Comparison of ENCODE assay signal across 8 cellular contexts in the genomic region with DNA sequence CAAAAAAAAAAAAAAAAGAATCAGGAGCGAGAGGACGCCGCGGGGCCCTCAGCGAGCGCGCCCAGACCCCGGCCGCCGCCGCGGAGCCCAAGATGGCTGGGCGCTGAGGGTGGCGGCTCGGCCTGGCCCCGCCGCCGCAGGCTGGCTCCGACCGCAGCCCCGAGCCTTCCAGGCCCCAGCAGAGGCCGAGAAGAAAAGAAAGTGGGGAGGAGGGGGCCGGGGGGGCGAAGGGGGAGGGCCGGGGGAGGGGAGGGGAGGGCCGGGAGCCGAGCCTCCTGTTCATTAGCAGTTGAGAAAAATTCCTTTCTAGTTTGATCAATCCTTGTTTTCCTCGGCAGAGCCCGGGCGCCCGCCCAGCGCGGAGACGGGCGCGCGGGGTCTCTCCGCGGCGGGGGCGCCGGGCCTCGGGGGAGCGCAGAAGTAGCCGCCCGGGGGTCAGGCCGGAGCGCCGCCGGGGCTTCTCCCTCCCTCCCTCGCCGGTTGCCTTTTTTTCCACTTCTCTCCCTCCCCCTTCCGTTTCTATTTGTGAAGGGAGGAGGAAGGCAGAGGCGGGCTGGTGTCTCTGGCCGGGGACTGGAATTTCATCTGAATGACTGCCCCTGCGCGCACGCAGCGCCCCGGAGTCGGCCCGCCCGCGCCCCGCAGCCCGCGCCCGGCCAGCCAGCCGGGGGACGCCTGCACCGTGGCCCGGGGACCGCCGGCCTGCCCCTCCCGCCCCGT. TPM values are rescaled to one million over a fixed set of nuclear protein-coding genes. Genes with fewer than 3 reads are reported as not detected.
A peak's percentile ranks its signal among the peaks of the same experiment; 100 is the strongest.
DNase-seq lines count a peak whose midpoint lies in the region; ATAC-seq and TF ChIP-seq lines count a peak whose summit lies in the region.

No MANE protein-coding gene starts in this region.

- peaks cover 60% of the 10 kb centered on the region for H3K79me2 ChIP-seq in DND-41 (ENCODE audit: insufficient read depth, low read length)

- H3K9ac ChIP-seq in DND-41 (ENCODE audit: low read depth, low read length): peak overlapping the region; percentile 97

- POLR2A ChIA-PET in RWPE1 (lab: Yijun Ruan, JAX; ENCODE audit: low non-redundant PET): interaction anchor here (1.0 kb wide), 1 partner anchor 48 kb away, joined by 4 read pairs; no protein-coding TSS in a partner anchor

- DNase-seq in DND-41 (peak; percentile 69), HuH-7 (ENCODE audit: low spot score) (peak; percentile 71), RWPE1 (ENCODE audit: low spot score) (peak; percentile 72), amniotic stem cell (lab: John Stamatoyannopoulos, UW) (peak; percentile 45), heart right ventricle (peak; percentile 69 to 83), ovary (peak; percentile 63 to 82 (median 75))

- H3K4me3 ChIP-seq in DND-41 (ENCODE audit: low read depth in 1 of 2, low read length in 2 of 2): peak overlapping the region; percentile 75 to 97
- peak overlapping the region; percentile 69 to 97 (median 90) for H3K4me3 ChIP-seq in heart right ventricle
- peak overlapping the region; percentile 69 for H3K4me3 ChIP-seq in ovary

- H3K9me3 ChIP-seq in DND-41 (ENCODE audit: insufficient read depth, low read length, severe bottlenecking): no peaks in the 10 kb centered on the region
- H3K9me3 ChIP-seq in heart right ventricle: no peaks in the 10 kb centered on the region
- no peaks in the 10 kb centered on the region for H3K9me3 ChIP-seq in ovary

- CTCF ChIA-PET in RWPE1 (lab: Yijun Ruan, JAX): interaction anchor here (0.6 to 1.0 kb wide), 2 partner anchors 15 to 60 kb away, joined by 3 read pairs; no protein-coding TSS in a partner anchor

- WGBS in heart right ventricle, 2 donors: 1% methylated on average over 55 to 76 of the region's 76 CpGs
- 0 to 2% (median 1%) methylated on average over 74 to 76 of the region's 76 CpGs for WGBS in ovary, 3 donors

- intact Hi-C loops in heart right ventricle (cut with DNase I): loop anchor here in 3 of 10 donors (2.0 to 10.0 kb wide), 5 partner anchors 46 to 141 kb away; a partner anchor contains a TSS
- intact Hi-C loops in ovary (cut with DNase I): loop anchor here in 2 of 4 donors (2.0 to 10.0 kb wide), 2 partner anchors 71 kb away; a partner anchor contains a TSS

- no peak for TF ChIP-seq EP300 in ovary (IDR thresholded peaks at IDR 0.05)

- peak; percentile 61 for TF ChIP-seq POLR2A in ovary (IDR thresholded peaks at IDR 0.05)

- H3K27ac ChIP-seq in DND-41 (ENCODE audit: low read length): peak overlapping the region; percentile 95
- H3K27ac ChIP-seq in RWPE1: peak overlapping the region; percentile 100
- H3K27ac ChIP-seq in heart right ventricle: peak overlapping the region; percentile 95 to 100 (median 99)
- peak overlapping the region; percentile 91 to 98 for H3K27ac ChIP-seq in ovary

- ATAC-seq in DND-41 (ENCODE audit: insufficient read depth, low read depth) (peak; percentile 12; the same call in 2 of the 3 replicates), heart right ventricle (peak in 3 of 8 donors; percentile 5 to 17 (median 12)), GM21528 (IDR thresholded peaks at IDR 0.05; ENCODE audit: low FRiP score, unreplicated experiment) (no peak), HG03439 (IDR thresholded peaks at IDR 0.05; ENCODE audit: unreplicated experiment) (no peak)

- H3K4me2 ChIP-seq in DND-41 (ENCODE audit: insufficient read depth, low read length): peak overlapping the region; percentile 73

- H3K4me1 ChIP-seq in DND-41 (ENCODE audit: insufficient read depth, low read length) (peaks cover 42% of the 10 kb centered on the region), heart right ventricle (peaks cover 18 to 37% (median 27%) of the 10 kb centered on the region in 9 donors), ovary (ENCODE audit: insufficient read depth) (peaks cover 10% of the 10 kb centered on the region)

- peak overlapping the region; percentile 78 for H2AFZ ChIP-seq in DND-41 (ENCODE audit: low read depth, low read length)

- peaks cover 36% of the 10 kb centered on the region for H4K20me1 ChIP-seq in DND-41 (ENCODE audit: insufficient read depth, low read length)

- H3K27me3 ChIP-seq in DND-41 (ENCODE audit: insufficient read depth, low read length, poor library complexity) (no peaks in the 10 kb centered on the region), heart right ventricle (no peaks in the 10 kb centered on the region), ovary (no peaks in the 10 kb centered on the region)

- no peak for TF ChIP-seq CTCF in DND-41 (IDR thresholded peaks at IDR 0.05; ENCODE audit: borderline replicate concordance, extremely low read depth, low read length, poor library complexity, severe bottlenecking)
- TF ChIP-seq CTCF in RWPE1 (conservative IDR thresholded peaks at IDR 0.05; ENCODE audit: low read depth): no peak
- TF ChIP-seq CTCF in heart right ventricle (IDR thresholded peaks at IDR 0.05): no peak
- TF ChIP-seq CTCF in ovary (IDR thresholded peaks at IDR 0.05): no peak

- peaks cover 25% of the 10 kb centered on the region for H3K36me3 ChIP-seq in DND-41 (ENCODE audit: insufficient read depth, low read length)
- peaks cover 0 to 11% (median 0%) of the 10 kb centered on the region in 9 donors for H3K36me3 ChIP-seq in heart right ventricle
- no peaks in the 10 kb centered on the region for H3K36me3 ChIP-seq in ovary

RNA-seq across cellular contexts. Expression of a gene that starts 0.8 kb away (rescaled TPM):
- 100 to 1,000 TPM in 4 of 10 donors, 10 to 100 TPM in 6; 82.6 to 147 (median 90.4) TPM for total RNA-seq in heart right ventricle
- 10 to 100 TPM; 27.9 to 67.0 TPM for polyA plus RNA-seq in heart right ventricle
- total RNA-seq in ovary: 100 to 1,000 TPM in 2 of 7 donors, 10 to 100 TPM in 5; 48.5 to 120 (median 91.7) TPM
- 10 to 100 TPM; 74.7 to 84.3 TPM for polyA plus RNA-seq in ovary
